ENCODE assay signal across 9 cellular contexts in the genomic region with DNA sequence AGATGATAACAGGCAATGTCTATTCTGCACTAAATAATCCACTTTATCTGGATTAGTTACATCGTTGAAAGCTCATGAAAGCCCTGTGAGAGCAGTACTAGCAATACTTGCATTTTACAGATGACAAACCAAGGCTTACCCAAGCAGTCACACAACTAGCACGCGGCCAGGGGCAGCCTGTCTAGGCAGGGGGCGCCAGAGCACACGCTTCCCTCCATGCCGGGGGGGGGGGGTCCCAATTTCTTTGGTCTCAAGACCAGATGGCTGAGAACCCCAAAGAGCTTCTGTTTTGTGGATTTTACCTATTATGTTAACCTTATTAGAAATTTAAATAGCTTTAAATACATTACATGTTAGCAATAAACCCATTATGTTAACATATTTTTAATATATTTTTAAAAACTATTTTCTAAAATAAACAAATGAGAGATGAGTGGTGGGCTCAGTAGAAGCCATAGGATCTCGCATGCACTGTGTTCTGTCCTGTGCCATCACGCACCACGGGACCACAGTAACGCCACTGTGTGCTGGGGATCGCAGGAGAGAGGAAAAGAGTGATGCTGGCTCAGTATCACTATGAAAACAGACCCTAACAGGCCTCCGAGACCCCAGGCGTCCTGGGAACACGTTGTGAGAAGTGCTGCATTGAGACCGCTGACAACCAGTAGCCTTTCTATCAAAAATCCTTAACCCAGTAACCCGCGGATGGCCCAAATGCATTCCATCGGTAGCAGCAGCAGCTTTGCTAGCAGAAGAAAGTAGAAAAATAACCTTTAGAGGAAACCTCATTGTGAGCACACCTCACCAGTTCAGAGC. TPM values are rescaled to one million over a fixed set of nuclear protein-coding genes. Genes with fewer than 3 reads are reported as not detected.
DNase-seq lines count a peak whose midpoint lies in the region; ATAC-seq, FAIRE-seq and TF ChIP-seq lines count a peak whose summit lies in the region.
"Had no signal": no experiment of that assay in that cellular context is flagged by ENCODE, and none has a peak within 500 bp of the region (broad histone marks: within the 10 kb centered on the region; RNA-seq: fewer than 3 reads in every experiment).

No MANE protein-coding gene starts in this region.

- no peaks in the 10 kb centered on the region for H3K36me3 ChIP-seq in cardiac muscle cell
- H3K36me3 ChIP-seq in small intestine (ENCODE audit: control insufficient read depth in 2 of 2, insufficient read depth in 2 of 2, low read length in 2 of 2) = no peaks in the 10 kb centered on the region

- ATAC-seq in HG02973 (IDR thresholded peaks at IDR 0.05; ENCODE audit: unreplicated experiment) (peak; percentile 79), GM21367 (IDR thresholded peaks at IDR 0.05; ENCODE audit: unreplicated experiment) (no peak)

- FAIRE-seq in small intestine (lab: Jason Lieb, UNC) = no peak
- FAIRE-seq: frontal cortex had no signal

- H3K27ac ChIP-seq in cardiac muscle cell (no peak overlapping the region), small intestine (ENCODE audit: low read depth in 1 of 2, low read length in 1 of 2) (no peak overlapping the region)

- H3K4me1 ChIP-seq in cardiac muscle cell (ENCODE audit: low read depth) (no peaks in the 10 kb centered on the region), small intestine (ENCODE audit: control insufficient read depth in 2 of 2, insufficient read depth in 1 of 2, low read depth in 1 of 2, low read length in 1 of 2) (no peaks in the 10 kb centered on the region)

- peaks cover 25% of the 10 kb centered on the region for H3K27me3 ChIP-seq in cardiac muscle cell
- no peaks in the 10 kb centered on the region for H3K27me3 ChIP-seq in small intestine (ENCODE audit: control insufficient read depth in 2 of 2, insufficient read depth in 2 of 2, low read length in 2 of 2)

- 55 to 60% (median 55%) methylated on average over 18 of the region's 18 CpGs for WGBS in small intestine, 3 donors

- DNase-seq in ACHN (peak; percentile 63), NCI-H748 treated with DMSO at 0.1 percent for 48 hours (lab: John Stamatoyannopoulos, UW) (peak; percentile 31), cardiac muscle cell (ENCODE audit: low read depth in 1 of 2, low spot score in 1 of 2) (peak; percentile 69 to 73), small intestine (peak; percentile 50)
- peak; percentile 47 for DNase-seq in activated naive CD4-positive, alpha-beta T cell treated with Interleukin-2 at 50 U/mL for 16 hours

- no peaks in the 10 kb centered on the region for H3K9me3 ChIP-seq in cardiac muscle cell (ENCODE audit: low read depth)
- H3K9me3 ChIP-seq in small intestine (ENCODE audit: control insufficient read depth, low read depth) = no peaks in the 10 kb centered on the region

- H3K4me3 ChIP-seq in GM12875 (ENCODE audit: low read depth, low read length) = no peak overlapping the region
- no peak overlapping the region for H3K4me3 ChIP-seq in cardiac muscle cell
- H3K4me3 ChIP-seq in small intestine (ENCODE audit: low read depth in 1 of 2, low read length in 2 of 2) = no peak overlapping the region

- peak; percentile 61 for TF ChIP-seq CTCF in GM12875 (IDR thresholded peaks at IDR 0.05; ENCODE audit: borderline replicate concordance, insufficient read depth, low read depth, low read length)
- TF ChIP-seq CTCF in cardiac muscle cell (IDR thresholded peaks at IDR 0.05; ENCODE audit: low read depth, low read length) = peak; percentile 89

- in situ Hi-C loops in ACHN (cut with HindIII; ENCODE audit: low pct_ligation_motif_present, low pct_unique_long_range_greater_than_20kb, low sequenced_read_pairs) = no loop called here

RNA-seq across cellular contexts. Expression of gene PRR18, which starts 5.3 kb away (rescaled TPM):
- 0.12 and 0.92 TPM in 2 replicates for total RNA-seq in cardiac muscle cell
- polyA plus RNA-seq in cardiac muscle cell (0.33 TPM in 1 of 2 replicates, not detected in the other), small intestine (under 1 TPM in 2 of 3 donors, not detected in 1; 0.43 to 0.45 TPM)

RNA-seq across cellular contexts. Expression of gene SFT2D1, which starts 28.9 kb away (rescaled TPM):
- 26.5 and 36.4 TPM in 2 replicates for total RNA-seq in cardiac muscle cell
- polyA plus RNA-seq in cardiac muscle cell (63.3 and 63.7 TPM in 2 replicates), small intestine (100 to 1,000 TPM in 1 of 3 donors, 10 to 100 TPM in 2; 32.4 to 113 (median 47.4) TPM)
